ENCODE assay signal across 8 cellular contexts in genomic region chr5:36205329-36205728, GRCh38.
"Had no signal": no experiment of that assay in that cellular context is flagged by ENCODE, and none has a peak within 500 bp of the region (broad histone marks: within the 10 kb centered on the region; RNA-seq: fewer than 3 reads in every experiment).

No MANE protein-coding gene starts in this region.

- H3K4me2 ChIP-seq: KMS-11 had no signal

- H3K27ac ChIP-seq: GM23248, HL-60, KMS-11 had no signal

- H2AFZ ChIP-seq: GM23248 had no signal

- DNase-seq: GM23248, GOT3, H9, HCEC 1CT, HFFc6, KBM-7 had no signal

- H3K9ac ChIP-seq: GM23248, KMS-11 had no signal

- H3K4me3 ChIP-seq: GM23248 had no signal
